Comparison of ENCODE assay signal across 1 cellular context in the genomic region with DNA sequence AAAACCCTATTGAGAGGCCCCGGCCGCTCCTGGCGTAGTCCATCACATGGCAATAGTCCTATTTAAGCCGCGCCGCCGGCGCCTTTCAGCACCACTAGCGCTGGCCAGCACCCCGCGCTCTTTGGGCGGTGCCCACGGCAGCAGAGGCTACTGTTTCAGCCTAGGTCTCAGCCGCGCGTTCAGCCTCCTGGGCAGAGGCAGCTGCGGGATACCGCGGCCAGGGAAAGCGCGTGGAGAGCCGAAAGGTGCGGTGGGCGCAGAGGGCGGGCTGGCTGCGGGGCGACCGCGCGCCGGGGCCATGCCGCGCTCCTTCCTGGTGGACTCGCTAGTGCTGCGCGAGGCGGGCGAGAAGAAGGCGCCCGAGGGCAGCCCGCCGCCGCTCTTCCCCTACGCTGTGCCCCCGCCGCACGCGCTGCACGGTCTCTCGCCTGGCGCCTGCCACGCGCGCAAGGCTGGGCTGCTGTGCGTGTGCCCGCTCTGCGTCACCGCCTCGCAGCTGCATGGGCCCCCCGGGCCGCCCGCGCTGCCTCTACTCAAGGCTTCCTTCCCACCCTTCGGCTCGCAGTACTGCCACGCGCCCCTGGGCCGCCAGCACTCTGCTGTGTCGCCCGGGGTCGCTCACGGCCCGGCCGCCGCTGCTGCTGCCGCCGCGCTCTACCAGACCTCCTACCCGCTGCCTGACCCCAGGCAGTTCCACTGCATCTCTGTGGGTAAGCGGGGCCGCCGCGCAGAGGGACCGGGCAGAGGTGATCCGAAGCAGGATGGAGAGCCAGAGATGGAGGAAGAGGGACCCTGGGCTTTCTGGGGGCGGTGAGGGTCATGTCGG.
TF ChIP-seq lines count a peak whose summit lies in the region.

GSX1 (plus strand) TSS at position 91 of the 826 bp plus-strand sequence; CDS start at position 299, 208 bp downstream.

TF ChIP-seq in H1, 55 proteins besides CTCF, POLR2A, EP300 and RAD21:
- no peak for TF ChIP-seq CHD2 (IDR thresholded peaks at IDR 0.05; ENCODE audit: low read length)
- TF ChIP-seq GABPA (IDR thresholded peaks at IDR 0.05; ENCODE audit: borderline replicate concordance, insufficient read depth, low read length): peak; percentile 51; the same call in 1 of the 2 replicates
- TF ChIP-seq, protein P1, sequence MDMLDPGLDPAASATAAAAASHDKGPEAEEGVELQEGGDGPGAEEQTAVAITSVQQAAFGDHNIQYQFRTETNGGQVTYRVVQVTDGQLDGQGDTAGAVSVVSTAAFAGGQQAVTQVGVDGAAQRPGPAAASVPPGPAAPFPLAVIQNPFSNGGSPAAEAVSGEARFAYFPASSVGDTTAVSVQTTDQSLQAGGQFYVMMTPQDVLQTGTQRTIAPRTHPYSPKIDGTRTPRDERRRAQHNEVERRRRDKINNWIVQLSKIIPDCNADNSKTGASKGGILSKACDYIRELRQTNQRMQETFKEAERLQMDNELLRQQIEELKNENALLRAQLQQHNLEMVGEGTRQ (IDR thresholded peaks at IDR 0.05; ENCODE audit: low read length): peak; percentile 47; the same call in 1 of the 2 replicates
- 0 out of 2 replicates have a peak, but pooled peaks have one; percentile 24 for TF ChIP-seq RBBP5 (IDR thresholded peaks at IDR 0.05; ENCODE audit: borderline replicate concordance, low read depth, low read length)
- TF ChIP-seq, protein P2, sequence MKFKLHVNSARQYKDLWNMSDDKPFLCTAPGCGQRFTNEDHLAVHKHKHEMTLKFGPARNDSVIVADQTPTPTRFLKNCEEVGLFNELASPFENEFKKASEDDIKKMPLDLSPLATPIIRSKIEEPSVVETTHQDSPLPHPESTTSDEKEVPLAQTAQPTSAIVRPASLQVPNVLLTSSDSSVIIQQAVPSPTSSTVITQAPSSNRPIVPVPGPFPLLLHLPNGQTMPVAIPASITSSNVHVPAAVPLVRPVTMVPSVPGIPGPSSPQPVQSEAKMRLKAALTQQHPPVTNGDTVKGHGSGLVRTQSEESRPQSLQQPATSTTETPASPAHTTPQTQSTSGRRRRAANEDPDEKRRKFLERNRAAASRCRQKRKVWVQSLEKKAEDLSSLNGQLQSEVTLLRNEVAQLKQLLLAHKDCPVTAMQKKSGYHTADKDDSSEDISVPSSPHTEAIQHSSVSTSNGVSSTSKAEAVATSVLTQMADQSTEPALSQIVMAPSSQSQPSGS (IDR thresholded peaks at IDR 0.05; ENCODE audit: low read length): no peak
- TF ChIP-seq SIN3A (conservative IDR thresholded peaks at IDR 0.05 in 1 of 2, IDR thresholded peaks at IDR 0.05 in 1 of 2; ENCODE audit: low read depth in 1 of 2, low read length in 2 of 2): peak; percentile 95 to 97
- TF ChIP-seq KDM4A (IDR thresholded peaks at IDR 0.05; ENCODE audit: low read depth, low read length, severe bottlenecking): peak; percentile 37
- peak; percentile 64 to 87; a peak in 2 of 4 replicates for TF ChIP-seq HDAC2 (IDR thresholded peaks at IDR 0.05; ENCODE audit: borderline replicate concordance in 1 of 2, low read depth in 2 of 2, low read length in 2 of 2)
- TF ChIP-seq, protein P3, sequence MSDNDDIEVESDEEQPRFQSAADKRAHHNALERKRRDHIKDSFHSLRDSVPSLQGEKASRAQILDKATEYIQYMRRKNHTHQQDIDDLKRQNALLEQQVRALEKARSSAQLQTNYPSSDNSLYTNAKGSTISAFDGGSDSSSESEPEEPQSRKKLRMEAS (IDR thresholded peaks at IDR 0.05): peak; percentile 60
- TF ChIP-seq TCF12 (IDR thresholded peaks at IDR 0.05; ENCODE audit: low read depth, low read length): peak; percentile 32; the same call in 1 of the 2 replicates
- TF ChIP-seq RNF2 (IDR thresholded peaks at IDR 0.05; ENCODE audit: borderline replicate concordance, low read depth, low read length, missing control alignments, poor library complexity, severe bottlenecking): peak; percentile 8
- no peak for TF ChIP-seq RFX5 (IDR thresholded peaks at IDR 0.05; ENCODE audit: borderline replicate concordance, low read depth, low read length)
- TF ChIP-seq, protein P4, sequence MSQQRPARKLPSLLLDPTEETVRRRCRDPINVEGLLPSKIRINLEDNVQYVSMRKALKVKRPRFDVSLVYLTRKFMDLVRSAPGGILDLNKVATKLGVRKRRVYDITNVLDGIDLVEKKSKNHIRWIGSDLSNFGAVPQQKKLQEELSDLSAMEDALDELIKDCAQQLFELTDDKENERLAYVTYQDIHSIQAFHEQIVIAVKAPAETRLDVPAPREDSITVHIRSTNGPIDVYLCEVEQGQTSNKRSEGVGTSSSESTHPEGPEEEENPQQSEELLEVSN (IDR thresholded peaks at IDR 0.05): 0 out of 2 replicates have a peak, but pooled peaks have one; percentile 17
- no peak for TF ChIP-seq TAF1 (IDR thresholded peaks at IDR 0.05; ENCODE audit: low read depth, low read length)
- TF ChIP-seq BACH1 (IDR thresholded peaks at IDR 0.05; ENCODE audit: low read length): peak; percentile 28; the same call in 1 of the 2 replicates
